In the genomic region with DNA sequence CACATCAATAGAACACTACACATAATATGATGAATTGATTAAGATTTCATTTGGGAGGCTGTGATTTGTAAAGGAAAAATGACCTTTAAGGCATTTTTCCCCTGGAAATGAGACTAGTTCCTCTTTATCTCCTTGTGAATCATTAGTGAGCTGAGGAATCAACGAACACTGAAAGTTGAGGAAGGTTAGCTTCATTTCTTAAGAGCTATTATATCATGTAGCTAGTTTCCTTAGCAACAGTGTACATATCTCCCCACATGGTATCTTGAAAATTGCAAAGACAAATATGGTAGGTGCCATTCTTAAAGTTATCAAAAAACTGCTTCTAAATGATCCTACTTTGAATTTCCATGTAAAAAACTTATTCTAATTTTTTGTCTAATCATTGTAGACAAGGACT, we compare ENCODE assay signal across 21 cellular contexts.
"Had no signal": no experiment of that assay in that cellular context is flagged by ENCODE, and none has a peak within 500 bp of the region (broad histone marks: within the 10 kb centered on the region; RNA-seq: fewer than 3 reads in every experiment).

No MANE protein-coding gene starts in this region.

- ATAC-seq: esophagus mucosa; gastrocnemius medialis; heart right ventricle; left colon; naive thymus-derived CD4-positive, alpha-beta T cell; psoas muscle; sciatic nerve; stimulated activated naive B cell treated with anti-CD40 and anti-IgM and Interleukin-4, amounts not matched to agents 10 μg/mL and 1 μg/mL and 100 μg/mL, for 72 hours; stimulated activated naive CD8-positive, alpha-beta T cell treated with anti-CD3 and anti-CD28 coated beads, Interleukin-15, amount 100 ng/mL, for 72 hours; upper lobe of right lung had no signal

- H3K4me1 ChIP-seq: heart right ventricle, testis, tibial nerve, upper lobe of right lung had no signal

- H3K4me1 Mint-ChIP-seq: naive thymus-derived CD4-positive, alpha-beta T cell; stimulated activated naive CD8-positive, alpha-beta T cell treated with anti-CD3 and anti-CD28 coated beads, Interleukin-15, amount 100 ng/mL, for 72 hours had no signal

- H3K27me3 Mint-ChIP-seq: naive thymus-derived CD4-positive, alpha-beta T cell; stimulated activated naive B cell treated with anti-CD40 and anti-IgM and Interleukin-4, amounts not matched to agents 10 μg/mL and 1 μg/mL and 100 μg/mL, for 72 hours; stimulated activated naive CD8-positive, alpha-beta T cell treated with anti-CD3 and anti-CD28 coated beads, Interleukin-15, amount 100 ng/mL, for 72 hours had no signal

- H3K9me3 Mint-ChIP-seq: stimulated activated naive CD8-positive, alpha-beta T cell treated with anti-CD3 and anti-CD28 coated beads, Interleukin-15, amount 100 ng/mL, for 72 hours had no signal

- H3K36me3 Mint-ChIP-seq: naive thymus-derived CD4-positive, alpha-beta T cell had no signal

- FAIRE-seq: endometrium had no signal

- H3K27ac Mint-ChIP-seq: naive thymus-derived CD4-positive, alpha-beta T cell; stimulated activated naive B cell treated with anti-CD40 and anti-IgM and Interleukin-4, amounts not matched to agents 10 μg/mL and 1 μg/mL and 100 μg/mL, for 72 hours; stimulated activated naive CD8-positive, alpha-beta T cell treated with anti-CD3 and anti-CD28 coated beads, Interleukin-15, amount 100 ng/mL, for 72 hours had no signal

- H3K4me3 Mint-ChIP-seq: naive thymus-derived CD4-positive, alpha-beta T cell; stimulated activated naive B cell treated with anti-CD40 and anti-IgM and Interleukin-4, amounts not matched to agents 10 μg/mL and 1 μg/mL and 100 μg/mL, for 72 hours; stimulated activated naive CD8-positive, alpha-beta T cell treated with anti-CD3 and anti-CD28 coated beads, Interleukin-15, amount 100 ng/mL, for 72 hours had no signal

- H3K27ac ChIP-seq: gastrocnemius medialis, heart right ventricle, neutrophil, psoas muscle, testis, tibial nerve, upper lobe of right lung had no signal

- H3K4me3 ChIP-seq: gastrocnemius medialis, heart right ventricle, psoas muscle, testis, tibial nerve, upper lobe of right lung had no signal

- DNase-seq: cortex of kidney; effector memory CD4-positive, alpha-beta T cell; gastrocnemius medialis; heart right ventricle; hypothalamus; islet precursor cell; left colon; naive thymus-derived CD4-positive, alpha-beta T cell; psoas muscle; retina; stimulated activated CD4-positive, alpha-beta T cell treated with anti-CD3 and anti-CD28 coated beads, Interleukin-2, amount 100 ng/mL, for 24 hours; stimulated activated CD4-positive, alpha-beta T cell treated with anti-CD3 and anti-CD28 coated beads, Interleukin-4, amount 100 ng/mL, for 4 hours; stimulated activated naive B cell treated with anti-CD40 and anti-IgM and Interleukin-4, amounts not matched to agents 10 μg/mL and 1 μg/mL and 100 μg/mL, for 72 hours; stimulated activated naive CD8-positive, alpha-beta T cell treated with anti-CD3 and anti-CD28 coated beads, Interleukin-15, amount 100 ng/mL, for 72 hours; testis; upper lobe of right lung had no signal

- H3K36me3 ChIP-seq: gastrocnemius medialis, heart right ventricle, neutrophil, tibial nerve, upper lobe of right lung had no signal

- H3K27me3 ChIP-seq: neutrophil, testis, upper lobe of right lung had no signal

- H3K9me3 ChIP-seq: gastrocnemius medialis, heart right ventricle, neutrophil, psoas muscle, testis, tibial nerve, upper lobe of right lung had no signal
